Comparison of ENCODE assay signal across 1 cellular context in the genomic region with DNA sequence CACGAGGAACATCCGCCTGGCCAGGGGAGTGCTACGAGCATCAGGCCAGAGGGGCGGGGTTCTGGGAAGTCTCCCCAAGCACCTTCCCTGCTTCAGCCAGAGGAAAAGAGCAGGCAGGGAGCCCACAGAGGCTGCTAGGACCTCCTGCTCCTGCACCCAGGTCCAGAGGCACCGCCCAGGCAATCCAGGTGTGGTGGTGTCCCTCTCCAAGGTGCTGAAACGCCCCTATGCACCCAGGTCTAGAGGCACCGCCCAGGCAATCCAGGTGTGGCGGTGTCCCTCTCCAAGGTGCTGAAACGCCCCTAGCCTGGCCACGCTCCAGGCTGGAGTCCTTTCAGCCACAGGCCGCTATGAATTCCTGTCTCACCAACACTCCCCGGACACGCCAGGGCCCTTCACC.
TF ChIP-seq lines count a peak whose summit lies in the region.

No MANE protein-coding gene starts in this region.

TF ChIP-seq in HCT116, 20 proteins besides CTCF, POLR2A, EP300 and RAD21 (continued from another document):
- peak; percentile 40 for TF ChIP-seq TCF7L2 (IDR thresholded peaks at IDR 0.05; ENCODE audit: borderline replicate concordance, extremely low read depth, insufficient read depth, insufficient read length)
- TF ChIP-seq SP1 (IDR thresholded peaks at IDR 0.05; ENCODE audit: low read depth), result no peak
